ENCODE assay signal across 10 cellular contexts in the genomic region with DNA sequence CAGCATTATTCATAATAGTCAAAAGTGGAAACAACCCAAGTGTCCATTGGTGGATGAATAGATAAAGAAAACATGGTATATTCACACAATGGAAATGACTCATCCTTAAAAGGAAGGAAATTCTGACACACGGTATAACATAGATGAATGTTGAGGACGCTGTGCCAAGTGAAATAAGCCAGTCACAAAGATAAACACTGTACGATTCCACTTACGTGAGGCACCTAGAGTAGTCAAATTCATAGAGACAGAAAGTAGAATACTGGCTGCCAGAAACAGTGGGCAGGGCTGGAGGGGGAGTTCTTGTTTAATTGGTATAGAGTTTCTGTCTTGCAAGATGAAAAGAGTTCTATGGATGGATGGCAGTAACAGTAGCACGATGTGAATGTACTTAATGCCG. TPM values are rescaled to one million over a fixed set of nuclear protein-coding genes. Genes with fewer than 3 reads are reported as not detected.
DNase-seq lines count a peak whose midpoint lies in the region; ATAC-seq, FAIRE-seq and TF ChIP-seq lines count a peak whose summit lies in the region.
"Had no signal": no experiment of that assay in that cellular context is flagged by ENCODE, and none has a peak within 500 bp of the region (broad histone marks: within the 10 kb centered on the region; RNA-seq: fewer than 3 reads in every experiment).

No MANE protein-coding gene starts in this region.

- no peak overlapping the region for H2BK12ac ChIP-seq in neuronal stem cell (ENCODE audit: low read length)

- peaks cover 0 to 1% (median 0%) of the 10 kb centered on the region in 7 donors for H3K9me3 Mint-ChIP-seq in CD14-positive monocyte
- H3K9me3 Mint-ChIP-seq: T-helper 1 cell treated with Interleukin-12 subunit alpha and Interleukin-12 subunit beta and Interleukin-4 antibody, amounts not matched to agents 30 μg/mL and 1 μg/mL, for 36 hours had no signal

- no peaks in the 10 kb centered on the region for H3K27me3 Mint-ChIP-seq in CD14-positive monocyte (ENCODE audit: low read depth in 3 of 3)

- H3K79me2 ChIP-seq in keratinocyte (ENCODE audit: control insufficient read depth, insufficient read depth, low read length) = no peaks in the 10 kb centered on the region

- H3K9me3 ChIP-seq in keratinocyte (ENCODE audit: control insufficient read depth, low read depth, low read length) = no peaks in the 10 kb centered on the region
- no peaks in the 10 kb centered on the region for H3K9me3 ChIP-seq in neuronal stem cell (replicated peaks in 1 of 2; ENCODE audit: control insufficient read depth in 2 of 2, insufficient read depth in 1 of 2, low read depth in 1 of 2, low read length in 2 of 2)
- H3K9me3 ChIP-seq: thyroid gland had no signal

- no peaks in the 10 kb centered on the region for H4K20me1 ChIP-seq in keratinocyte (ENCODE audit: control insufficient read depth, extremely low read depth, insufficient read depth, low read length)

- ATAC-seq in HG03565 (IDR thresholded peaks at IDR 0.05; ENCODE audit: unreplicated experiment) (peak; percentile 40), HG03469 (IDR thresholded peaks at IDR 0.05; ENCODE audit: unreplicated experiment) (no peak), GM21367 (IDR thresholded peaks at IDR 0.05; ENCODE audit: unreplicated experiment) (no peak)

- H3K4me3 ChIP-seq in keratinocyte (ENCODE audit: control insufficient read depth in 2 of 3, extremely low read depth in 1 of 3, insufficient read depth in 2 of 3, low read depth in 1 of 3, low read length in 3 of 3) (no peak overlapping the region), neuronal stem cell (ENCODE audit: low read length in 2 of 2) (no peak overlapping the region)
- H3K4me3 ChIP-seq: thyroid gland had no signal

- no peaks in the 10 kb centered on the region for H3K79me1 ChIP-seq in neuronal stem cell (ENCODE audit: low read depth, low read length)

- peak; percentile 23 for FAIRE-seq in keratinocyte (lab: Jason Lieb, UNC)

- peaks cover 16% of the 10 kb centered on the region for H3K4me1 Mint-ChIP-seq in CD14-positive monocyte

- H3K4ac ChIP-seq in neuronal stem cell (ENCODE audit: low read length) = no peak overlapping the region

- H2BK5ac ChIP-seq in neuronal stem cell (ENCODE audit: low read length) = no peak overlapping the region

- TF ChIP-seq CTCF in CD14-positive monocyte (IDR thresholded peaks at IDR 0.05) (no peak), keratinocyte (optimal IDR thresholded peaks at IDR 0.05 in 1 of 3, IDR thresholded peaks at IDR 0.05 in 1 of 3, conservative IDR thresholded peaks at IDR 0.05 in 1 of 3; ENCODE audit: extremely low read depth in 1 of 3, insufficient read depth in 2 of 3, low read length in 3 of 3) (no peak)

- H3K27ac ChIP-seq in keratinocyte (ENCODE audit: control insufficient read depth, insufficient read depth, low read length) = no peak overlapping the region
- H3K27ac ChIP-seq in neuronal stem cell (replicated peaks; ENCODE audit: low read length) = no peak overlapping the region
- H3K27ac ChIP-seq: thyroid gland had no signal

- H3K27ac Mint-ChIP-seq in CD14-positive monocyte = peak overlapping the region in 4 of 7 donors; percentile 26 to 81 (median 34)
- H3K27ac Mint-ChIP-seq: T-helper 1 cell treated with Interleukin-12 subunit alpha and Interleukin-12 subunit beta and Interleukin-4 antibody, amounts not matched to agents 30 μg/mL and 1 μg/mL, for 36 hours had no signal

- H3K36me3 Mint-ChIP-seq in CD14-positive monocyte = no peaks in the 10 kb centered on the region

- H3K4me2 ChIP-seq in keratinocyte (ENCODE audit: control insufficient read depth, extremely low read depth, insufficient read depth, low read depth, low read length) (peak overlapping the region; percentile 22), neuronal stem cell (ENCODE audit: insufficient read depth, low read length, poor library complexity, severe bottlenecking) (no peak overlapping the region)

- H3K36me3 ChIP-seq in keratinocyte (ENCODE audit: control insufficient read depth in 2 of 2, extremely low read depth in 1 of 2, insufficient read depth in 2 of 2, low read length in 2 of 2) (no peaks in the 10 kb centered on the region), neuronal stem cell (replicated peaks in 1 of 2; ENCODE audit: control insufficient read depth in 2 of 2, insufficient read depth in 2 of 2, low read length in 2 of 2) (no peaks in the 10 kb centered on the region)
- H3K36me3 ChIP-seq: thyroid gland had no signal

- no peak overlapping the region for H3K14ac ChIP-seq in neuronal stem cell (ENCODE audit: low read length)

- dilution Hi-C loops in keratinocyte (cut with MboI; ENCODE audit: extremely low pct_ligation_motif_present, low sequenced_read_pairs) = no loop called here

- no peak overlapping the region for H3K23ac ChIP-seq in neuronal stem cell (ENCODE audit: low read depth, low read length, poor library complexity)

- H2BK120ac ChIP-seq in neuronal stem cell (ENCODE audit: low read depth, low read length) = no peak overlapping the region

- H3K4me1 ChIP-seq in keratinocyte (ENCODE audit: control insufficient read depth, extremely low read depth, insufficient read depth, low read length) (peaks cover 3% of the 10 kb centered on the region), neuronal stem cell (ENCODE audit: control insufficient read depth in 2 of 2, insufficient read depth in 1 of 2, low read depth in 1 of 2, low read length in 2 of 2) (no peaks in the 10 kb centered on the region)
- H3K4me1 ChIP-seq: thyroid gland had no signal

- no peak overlapping the region for H4K91ac ChIP-seq in neuronal stem cell (ENCODE audit: low read depth, low read length, poor library complexity)

- H2AK5ac ChIP-seq in neuronal stem cell (ENCODE audit: low read depth, low read length) = no peak overlapping the region

- H3K4me3 Mint-ChIP-seq in CD14-positive monocyte = peak overlapping the region; percentile 16 to 25
- H3K4me3 Mint-ChIP-seq: T-helper 1 cell treated with Interleukin-12 subunit alpha and Interleukin-12 subunit beta and Interleukin-4 antibody, amounts not matched to agents 30 μg/mL and 1 μg/mL, for 36 hours had no signal

- no peak overlapping the region for H2BK15ac ChIP-seq in neuronal stem cell (ENCODE audit: low read length)

- no peaks in the 10 kb centered on the region for H3K27me3 ChIP-seq in keratinocyte (ENCODE audit: control insufficient read depth, extremely low read depth, insufficient read depth, low read length)
- H3K27me3 ChIP-seq in neuronal stem cell (ENCODE audit: control insufficient read depth in 3 of 3, insufficient read depth in 3 of 3, low read depth in 1 of 3, low read length in 3 of 3) = no peaks in the 10 kb centered on the region
- H3K27me3 ChIP-seq: thyroid gland had no signal

- peak overlapping the region; percentile 22 for H2AFZ ChIP-seq in keratinocyte (ENCODE audit: control insufficient read depth, low read length)
- H2AFZ ChIP-seq in neuronal stem cell (ENCODE audit: low read length) = no peak overlapping the region

- WGBS in neuronal stem cell (ENCODE audit: extremely low coverage in 2 of 2, insufficient read length in 2 of 2, insufficient replicate concordance in 1 of 2), 2 donors = no CpG with 5 or more reads among the region's 6 CpGs

- intact Hi-C loops in CD14-positive monocyte (cut with micrococcal nuclease) = no loop called here

- H3K9ac ChIP-seq in keratinocyte (ENCODE audit: control insufficient read depth, extremely low read depth, insufficient read depth, low read length) (no peak overlapping the region), neuronal stem cell (ENCODE audit: low read depth, low read length, poor library complexity) (no peak overlapping the region)

- DNase-seq in CD14-positive monocyte (ENCODE audit: low spot score) (no peak), keratinocyte (ENCODE audit: low read depth, low spot score) (no peak), occipital lobe (lab: John Stamatoyannopoulos, UW) (no peak), neuronal stem cell (ENCODE audit: low spot score) (no peak)
- peak; percentile 39 to 48 for DNase-seq in activated T-cell treated with anti-CD3 and anti-CD28 coated beads, Interleukin-2, amount 50 U/mL, for 48 hours
- DNase-seq: thyroid gland had no signal

- H3K9me1 ChIP-seq in keratinocyte (ENCODE audit: control insufficient read depth, extremely low read depth, insufficient read depth, low read length) = no peaks in the 10 kb centered on the region

- H4K8ac ChIP-seq in neuronal stem cell (ENCODE audit: low read depth, low read length) = no peak overlapping the region

- H3K18ac ChIP-seq in neuronal stem cell (ENCODE audit: low read length) = no peak overlapping the region

RNA-seq across cellular contexts. Expression of gene KAT6B, which starts 26.6 kb away (rescaled TPM):
- polyA plus RNA-seq in CD14-positive monocyte (1 to 10 TPM; 3.3 to 6.2 TPM), keratinocyte (1.5 to 2.9 TPM (median 1.8 TPM) in 3 replicates)
- 7.7 TPM for polyA plus RNA-seq in keratinocyte (2011; ENCODE audit: low read depth)
- 2.2 and 2.7 TPM in 2 replicates for polyA plus RNA-seq in keratinocyte (2011; cell fraction: cytosol; rRNA removed)
- polyA plus RNA-seq in keratinocyte (2011; cell fraction: nucleus; rRNA removed) = 8.7 and 9.1 TPM in 2 replicates
- polyA plus RNA-seq in keratinocyte (2012; ENCODE audit: low replicate concordance) = 3.4 and 4.4 TPM in 2 replicates
- polyA minus RNA-seq in keratinocyte = 8.7 to 23.5 TPM (median 10.1 TPM) in 3 replicates
- polyA minus RNA-seq in keratinocyte (2011; cell fraction: cytosol; rRNA and poly(A)+ RNA removed) = 7.1 TPM
- 16.6 and 33.5 TPM in 2 replicates for polyA minus RNA-seq in keratinocyte (2011; cell fraction: nucleus; rRNA and poly(A)+ RNA removed)
- total RNA-seq in occipital lobe = 304 TPM
- polyA plus RNA-seq in neuronal stem cell (2013, experiment 1 of 2) = 10.2 TPM
- 10.3 TPM for polyA plus RNA-seq in neuronal stem cell (2013, experiment 2 of 2)

Comparison
In these comparisons a context has a peak if more than half of its experiments do, and no peak if none do; other contexts are left out.
1. DNase-seq: peak in activated T-cell treated with anti-CD3 and anti-CD28 coated beads, Interleukin-2, amount 50 U/mL, for 48 hours (2 of 2); none in CD14-positive monocyte (single experiment), keratinocyte (single experiment), occipital lobe (single experiment) and neuronal stem cell (single experiment).